In the genomic region with DNA sequence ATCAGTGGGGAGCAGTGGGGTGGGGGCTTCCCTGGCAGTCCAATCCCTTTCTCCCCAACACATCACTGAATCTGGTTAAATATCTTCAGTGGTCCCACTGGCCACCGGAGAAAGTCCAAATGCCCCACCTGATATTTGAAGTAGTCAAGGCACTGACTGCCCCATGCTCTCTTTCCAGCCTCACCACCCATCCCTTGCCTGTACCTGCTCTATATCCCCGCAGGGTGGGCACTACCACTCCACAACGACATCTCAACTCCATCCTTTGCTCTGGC, we compare ENCODE assay signal across 1 cellular context.
TF ChIP-seq lines count a peak whose summit lies in the region.

No MANE protein-coding gene starts in this region.

TF ChIP-seq in H1, 55 proteins besides CTCF, POLR2A, EP300 and RAD21:
- no peak for TF ChIP-seq SUZ12 (IDR thresholded peaks at IDR 0.05; ENCODE audit: low read length)
- TF ChIP-seq JUN (IDR thresholded peaks at IDR 0.05; ENCODE audit: low read depth, low read length), result no peak
- TF ChIP-seq ZNF274 (IDR thresholded peaks at IDR 0.05; ENCODE audit: borderline replicate concordance, extremely low read depth, low read length), result no peak
- TF ChIP-seq TEAD4 (IDR thresholded peaks at IDR 0.05; ENCODE audit: low read depth, low read length), result no peak
- no peak for TF ChIP-seq SP2 (IDR thresholded peaks at IDR 0.05; ENCODE audit: low read length)
- TF ChIP-seq, protein P1, sequence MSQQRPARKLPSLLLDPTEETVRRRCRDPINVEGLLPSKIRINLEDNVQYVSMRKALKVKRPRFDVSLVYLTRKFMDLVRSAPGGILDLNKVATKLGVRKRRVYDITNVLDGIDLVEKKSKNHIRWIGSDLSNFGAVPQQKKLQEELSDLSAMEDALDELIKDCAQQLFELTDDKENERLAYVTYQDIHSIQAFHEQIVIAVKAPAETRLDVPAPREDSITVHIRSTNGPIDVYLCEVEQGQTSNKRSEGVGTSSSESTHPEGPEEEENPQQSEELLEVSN (IDR thresholded peaks at IDR 0.05), result no peak
- no peak for TF ChIP-seq SIRT6 (IDR thresholded peaks at IDR 0.05; ENCODE audit: low read length)
- no peak for TF ChIP-seq RBBP5 (IDR thresholded peaks at IDR 0.05; ENCODE audit: borderline replicate concordance, low read depth, low read length)
- no peak for TF ChIP-seq BRCA1 (IDR thresholded peaks at IDR 0.05; ENCODE audit: low read depth, low read length)
